14 cellular contexts compared by ENCODE assay signal in genomic region chr14:89108608-89109007, GRCh38.
DNase-seq lines count a peak whose midpoint lies in the region; ATAC-seq, FAIRE-seq and TF ChIP-seq lines count a peak whose summit lies in the region.
"Had no signal": no experiment of that assay in that cellular context is flagged by ENCODE, and none has a peak within 500 bp of the region (broad histone marks: within the 10 kb centered on the region; RNA-seq: fewer than 3 reads in every experiment).

No MANE protein-coding gene starts in this region.

- H3K79me1 ChIP-seq in IMR-90 (ENCODE audit: low read depth in 1 of 2, low read length in 2 of 2), result no peaks in the 10 kb centered on the region

- H2BK15ac ChIP-seq in IMR-90 (ENCODE audit: low read depth, low read length), result no peak overlapping the region

- in situ Hi-C loops in IMR-90 (cut with MboI; ENCODE audit: low sequenced_read_pairs), result no loop called here
- in situ Hi-C loops in gastrocnemius medialis (cut with MboI; ENCODE audit: low sequenced_read_pairs in 4 of 4), result no loop called here

- no peak overlapping the region for H2AK9ac ChIP-seq in IMR-90 (replicated peaks; ENCODE audit: low read depth, low read length, poor library complexity)

- intact Hi-C loops in IMR-90 (cut with micrococcal nuclease) (no loop called here), gastrocnemius medialis (cut with DNase I; ENCODE audit: low total_unique reads) (no loop called here)

- no peak overlapping the region for H3K9ac ChIP-seq in IMR-90 (ENCODE audit: low read depth, low read length)
- H3K9ac ChIP-seq in adipocyte (ENCODE audit: low read length), result no peak overlapping the region
- H3K9ac ChIP-seq: BLaER1 treated with 17β-estradiol and CSF1 and Interleukin-3, amounts not matched to agents 10 nM and 100 nM had no signal

- H3K4me3 ChIP-seq in IMR-90 (ENCODE audit: insufficient read depth, low read depth, low read length) (no peak overlapping the region), adipocyte (ENCODE audit: low read length) (no peak overlapping the region), gastrocnemius medialis (no peak overlapping the region)
- H3K4me3 ChIP-seq: BLaER1 treated with 17β-estradiol and CSF1 and Interleukin-3, amounts not matched to agents 10 nM and 100 nM; GM12878 had no signal

- no peak overlapping the region for H3K4ac ChIP-seq in IMR-90 (ENCODE audit: low read depth, low read length)

- CTCF ChIA-PET in IMR-90 (lab: Yijun Ruan, JAX), result no interaction called here

- no peak overlapping the region for H2BK20ac ChIP-seq in IMR-90 (ENCODE audit: low read depth, low read length)

- DNase-seq in NCI-H446 (lab: John Stamatoyannopoulos, UW), result peak; percentile 3 to 39
- no peak for DNase-seq in NCI-H446 treated with DMSO at 0.1 percent for 48 hours (lab: John Stamatoyannopoulos, UW)
- DNase-seq in IMR-90, result no peak
- peak; percentile 15 for DNase-seq in adipocyte (ENCODE audit: low read depth)
- DNase-seq in urothelium cell line (ENCODE audit: low spot score), result no peak
- DNase-seq in DMS53 treated with DMSO at 0.1 percent for 48 hours (lab: John Stamatoyannopoulos, UW; ENCODE audit: unreplicated experiment), result no peak
- no peak for DNase-seq in gastrocnemius medialis
- DNase-seq: ACHN; CD4-positive, CD25-positive, alpha-beta regulatory T cell; DND-41; GOT3; H9 had no signal

- no peaks in the 10 kb centered on the region for H3K9me1 ChIP-seq in IMR-90 (ENCODE audit: insufficient read depth, low read length)

- peaks cover 5% of the 10 kb centered on the region; the same call in 1 of the 2 replicates for H3K9me3 ChIP-seq in IMR-90 (ENCODE audit: control insufficient read depth, insufficient read depth, low read length)
- peaks cover 6% of the 10 kb centered on the region for H3K9me3 ChIP-seq in adipocyte (ENCODE audit: control insufficient read depth, low read length)
- no peaks in the 10 kb centered on the region for H3K9me3 ChIP-seq in gastrocnemius medialis

- H2BK120ac ChIP-seq in IMR-90 (ENCODE audit: low read depth, low read length), result no peak overlapping the region

- H3K36me3 ChIP-seq in IMR-90 (ENCODE audit: control insufficient read depth, insufficient read depth, low read length) (no peaks in the 10 kb centered on the region), adipocyte (ENCODE audit: control insufficient read depth, insufficient read depth, low read length, severe bottlenecking) (no peaks in the 10 kb centered on the region), gastrocnemius medialis (no peaks in the 10 kb centered on the region)
- H3K36me3 ChIP-seq: BLaER1 treated with 17β-estradiol and CSF1 and Interleukin-3, amounts not matched to agents 10 nM and 100 nM had no signal

- POLR2A ChIA-PET in IMR-90 (lab: Charles Lee; ENCODE audit: unreplicated experiment), result no interaction called here

- FAIRE-seq in urothelium cell line (lab: Jason Lieb, UNC), result peak; percentile 63
- FAIRE-seq: GM12878 had no signal

- no peak overlapping the region for H3K14ac ChIP-seq in IMR-90 (replicated peaks; ENCODE audit: low read depth, low read length)

- no peak overlapping the region for H4K5ac ChIP-seq in IMR-90 (ENCODE audit: low read depth, low read length)

- no peak overlapping the region for H3K18ac ChIP-seq in IMR-90 (ENCODE audit: low read depth, low read length)

- TF ChIP-seq CTCF in IMR-90 (conservative IDR thresholded peaks at IDR 0.05; ENCODE audit: low read depth, low read length) (no peak), gastrocnemius medialis (IDR thresholded peaks at IDR 0.05 in 4 of 5, conservative IDR thresholded peaks at IDR 0.05 in 1 of 5) (no peak)

- H3K4me2 ChIP-seq in IMR-90 (ENCODE audit: low read depth, low read length), result no peak overlapping the region

- dilution Hi-C loops in IMR-90 (cut with HindIII; ENCODE audit: low sequenced_read_pairs, unreplicated experiment), result no loop called here

- H4K91ac ChIP-seq in IMR-90 (ENCODE audit: insufficient read depth, low read depth, low read length), result no peak overlapping the region

- BruUV-seq in IMR-90 (replicated peaks; lab: Mats Ljungman, UMichigan), result no TSS peak

- no peak overlapping the region for H3K23ac ChIP-seq in IMR-90 (ENCODE audit: low read depth, low read length)

- H3K27ac ChIP-seq in IMR-90 (ENCODE audit: insufficient read depth, low read length), result no peak overlapping the region
- no peak overlapping the region for H3K27ac ChIP-seq in gastrocnemius medialis
- H3K27ac ChIP-seq: BLaER1 treated with 17β-estradiol and CSF1 and Interleukin-3, amounts not matched to agents 10 nM and 100 nM had no signal

- no peak overlapping the region for H2AFZ ChIP-seq in IMR-90 (replicated peaks; ENCODE audit: low read length, poor library complexity)

- TF ChIP-seq POLR2A in IMR-90 (IDR thresholded peaks at IDR 0.05; ENCODE audit: low read depth, low read length) (no peak), gastrocnemius medialis (IDR thresholded peaks at IDR 0.05) (no peak)

- H3K4me1 ChIP-seq in IMR-90 (ENCODE audit: control insufficient read depth, insufficient read depth, low read length) (no peaks in the 10 kb centered on the region), adipocyte (ENCODE audit: control insufficient read depth, insufficient read depth, low read length) (no peaks in the 10 kb centered on the region), gastrocnemius medialis (no peaks in the 10 kb centered on the region)

- no peak overlapping the region for H3K56ac ChIP-seq in IMR-90 (ENCODE audit: extremely low read depth, insufficient read depth, low read length)

- no peak overlapping the region for H4K8ac ChIP-seq in IMR-90 (ENCODE audit: low read depth in 2 of 2, low read length in 2 of 2)

- H2AK5ac ChIP-seq in IMR-90 (ENCODE audit: low read depth, low read length), result no peak overlapping the region

- H4K20me1 ChIP-seq in IMR-90 (ENCODE audit: insufficient read depth, low read length), result no peaks in the 10 kb centered on the region
- H4K20me1 ChIP-seq: BLaER1 treated with 17β-estradiol and CSF1 and Interleukin-3, amounts not matched to agents 10 nM and 100 nM had no signal

- 67% methylated on average over 4 of the region's 4 CpGs; no CpG with 5 or more reads in 1 of the 2 experiments for WGBS in IMR-90 (ENCODE audit: extremely low coverage in 2 of 2, insufficient read length in 1 of 2), 2 experiments

- peak; percentile 14; the same call in 1 of the 2 replicates for ATAC-seq in IMR-90 (ENCODE audit: low read depth)
- ATAC-seq in gastrocnemius medialis, result no peak
- ATAC-seq: GM12878 had no signal

- H3K27me3 ChIP-seq in IMR-90 (ENCODE audit: control insufficient read depth, insufficient read depth, low read length), result peaks cover 26% of the 10 kb centered on the region
- H3K27me3 ChIP-seq in adipocyte (replicated peaks; ENCODE audit: control insufficient read depth, insufficient read depth, low read length), result peaks cover 38% of the 10 kb centered on the region
- H3K27me3 ChIP-seq in gastrocnemius medialis, result no peaks in the 10 kb centered on the region
- H3K27me3 ChIP-seq: BLaER1 treated with 17β-estradiol and CSF1 and Interleukin-3, amounts not matched to agents 10 nM and 100 nM had no signal

- no peak for TF ChIP-seq RAD21 in IMR-90 (IDR thresholded peaks at IDR 0.05; ENCODE audit: low read length)

- H2BK5ac ChIP-seq in IMR-90 (ENCODE audit: low read depth, low read length, poor library complexity, severe bottlenecking), result no peak overlapping the region

TF ChIP-seq in IMR-90, 13 proteins besides CTCF, POLR2A, EP300 and RAD21:
- TF ChIP-seq MAFK (IDR thresholded peaks at IDR 0.05; ENCODE audit: low read depth, low read length), result no peak
- TF ChIP-seq USF2 (IDR thresholded peaks at IDR 0.05; ENCODE audit: low read depth, low read length), result no peak
- no peak for TF ChIP-seq RFX5 (IDR thresholded peaks at IDR 0.05; ENCODE audit: low read depth, low read length)
- TF ChIP-seq RCOR1 (IDR thresholded peaks at IDR 0.05; ENCODE audit: insufficient replicate concordance, low read length), result no peak
- no peak for TF ChIP-seq MXI1 (IDR thresholded peaks at IDR 0.05; ENCODE audit: borderline replicate concordance, low read depth, low read length)
- TF ChIP-seq CHD1 (IDR thresholded peaks at IDR 0.05; ENCODE audit: low read depth, low read length), result no peak
- no peak for TF ChIP-seq ELK1 (IDR thresholded peaks at IDR 0.05; ENCODE audit: borderline replicate concordance, low read depth, low read length)
- TF ChIP-seq MAZ (IDR thresholded peaks at IDR 0.05; ENCODE audit: borderline replicate concordance, low read depth, low read length), result no peak
- no peak for TF ChIP-seq CEBPB (IDR thresholded peaks at IDR 0.05; ENCODE audit: low read depth, low read length)
- TF ChIP-seq FOS (IDR thresholded peaks at IDR 0.05; ENCODE audit: low read depth, low read length), result no peak
- no peak for TF ChIP-seq BHLHE40 (IDR thresholded peaks at IDR 0.05; ENCODE audit: low read depth, low read length)
- TF ChIP-seq NFE2L2 (IDR thresholded peaks at IDR 0.05; ENCODE audit: low read depth, low read length), result no peak
- TF ChIP-seq SMC3 (IDR thresholded peaks at IDR 0.05; ENCODE audit: low read depth, low read length), result no peak

Comparison
In these comparisons a context has a peak if more than half of its experiments do, and no peak if none do; other contexts are left out.
1. DNase-seq: peak in NCI-H446 (2 of 2) and adipocyte (single experiment); none in NCI-H446 treated with DMSO at 0.1 percent for 48 hours (single experiment), IMR-90 (single experiment), urothelium cell line (single experiment), DMS53 treated with DMSO at 0.1 percent for 48 hours (single experiment) and gastrocnemius medialis (0 of 2).